1 cellular context compared by ENCODE assay signal in the genomic region with DNA sequence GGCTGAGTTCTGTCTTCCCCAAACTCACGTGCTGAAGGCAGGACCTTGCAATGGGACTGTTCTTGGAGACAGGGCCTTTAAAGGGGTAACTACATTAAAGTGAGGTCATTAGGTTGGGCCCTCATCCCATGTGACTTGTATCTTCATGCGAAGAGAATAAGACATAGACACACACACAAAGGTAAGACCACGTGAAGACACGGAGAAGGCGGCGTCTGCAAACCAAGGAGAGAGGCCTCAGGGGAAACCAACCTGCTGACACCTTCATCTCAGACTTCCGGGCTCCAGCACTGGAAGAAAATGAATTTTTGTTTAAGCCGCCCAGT.
TF ChIP-seq lines count a peak whose summit lies in the region.

No MANE protein-coding gene starts in this region.

TF ChIP-seq in H1, 55 proteins besides CTCF, POLR2A, EP300 and RAD21:
- TF ChIP-seq RNF2 (IDR thresholded peaks at IDR 0.05; ENCODE audit: borderline replicate concordance, low read depth, low read length, missing control alignments, poor library complexity, severe bottlenecking) (no peak), HDAC2 (IDR thresholded peaks at IDR 0.05; ENCODE audit: borderline replicate concordance in 1 of 2, low read depth in 2 of 2, low read length in 2 of 2) (no peak), SUZ12 (IDR thresholded peaks at IDR 0.05; ENCODE audit: low read length) (no peak), SP1 (IDR thresholded peaks at IDR 0.05; ENCODE audit: low read depth, low read length) (no peak), RBBP5 (IDR thresholded peaks at IDR 0.05; ENCODE audit: borderline replicate concordance, low read depth, low read length) (no peak), JUND (IDR thresholded peaks at IDR 0.05; ENCODE audit: low read length) (no peak), SIRT6 (IDR thresholded peaks at IDR 0.05; ENCODE audit: low read length) (no peak), MAFK (IDR thresholded peaks at IDR 0.05; ENCODE audit: low read depth, low read length) (no peak), BACH1 (IDR thresholded peaks at IDR 0.05; ENCODE audit: low read length) (no peak), FOSL1 (IDR thresholded peaks at IDR 0.05; ENCODE audit: insufficient read depth, low read depth, low read length) (no peak), SRF (IDR thresholded peaks at IDR 0.05; ENCODE audit: low read depth, low read length) (no peak), TAF1 (IDR thresholded peaks at IDR 0.05; ENCODE audit: low read depth, low read length) (no peak), RFX5 (IDR thresholded peaks at IDR 0.05; ENCODE audit: borderline replicate concordance, low read depth, low read length) (no peak), CBX5 (IDR thresholded peaks at IDR 0.05; ENCODE audit: low read depth, low read length) (no peak), CBX8 (IDR thresholded peaks at IDR 0.05; ENCODE audit: borderline replicate concordance, low read depth, low read length) (no peak)
- TF ChIP-seq, protein P1, sequence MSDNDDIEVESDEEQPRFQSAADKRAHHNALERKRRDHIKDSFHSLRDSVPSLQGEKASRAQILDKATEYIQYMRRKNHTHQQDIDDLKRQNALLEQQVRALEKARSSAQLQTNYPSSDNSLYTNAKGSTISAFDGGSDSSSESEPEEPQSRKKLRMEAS (IDR thresholded peaks at IDR 0.05), result no peak
